15 cellular contexts compared by ENCODE assay signal in genomic region chr10:8981277-8981676, GRCh38.
DNase-seq lines count a peak whose midpoint lies in the region; ATAC-seq lines count a peak whose summit lies in the region.
"Had no signal": no experiment of that assay in that cellular context is flagged by ENCODE, and none has a peak within 500 bp of the region (broad histone marks: within the 10 kb centered on the region; RNA-seq: fewer than 3 reads in every experiment).

No MANE protein-coding gene starts in this region.

- CTCF ChIA-PET in activated CD4-positive, alpha-beta T cell treated with anti-CD3 and anti-CD28 coated beads for 36 hours (lab: Charles Lee): no interaction called here

- peak overlapping the region; percentile 7 for H3K27ac Mint-ChIP-seq in activated CD4-positive, alpha-beta T cell treated with anti-CD3 and anti-CD28 coated beads for 36 hours
- peak overlapping the region; percentile 60 for H3K27ac Mint-ChIP-seq in activated T-cell treated with anti-CD3 and anti-CD28 coated beads, Interleukin-2, amount 50 U/mL, for 24 hours
- peak overlapping the region; percentile 3 for H3K27ac Mint-ChIP-seq in activated T-helper 2 cell treated with anti-CD3 and anti-CD28 coated beads, Interferon-gamma antibody, Interleukin-2, Interleukin-4, amounts not matched to agents 10 μg/mL and 5 μg/mL and 100 μg/mL, durations not matched to agents 14 hours and 24 hours and 36 hours
- H3K27ac Mint-ChIP-seq: B cell; CD4-positive, CD25-positive, alpha-beta regulatory T cell; CD8-positive, alpha-beta T cell had no signal

- POLR2A ChIA-PET in activated CD4-positive, alpha-beta T cell treated with anti-CD3 and anti-CD28 coated beads for 36 hours (lab: Charles Lee): no interaction called here

- H3K4me3 Mint-ChIP-seq in activated CD4-positive, alpha-beta T cell treated with anti-CD3 and anti-CD28 coated beads for 36 hours: no peak overlapping the region
- no peak overlapping the region for H3K4me3 Mint-ChIP-seq in activated T-cell treated with anti-CD3 and anti-CD28 coated beads, Interleukin-2, amount 50 U/mL, for 24 hours
- no peak overlapping the region for H3K4me3 Mint-ChIP-seq in activated T-helper 2 cell treated with anti-CD3 and anti-CD28 coated beads, Interferon-gamma antibody, Interleukin-2, Interleukin-4, amounts not matched to agents 10 μg/mL and 5 μg/mL and 100 μg/mL, durations not matched to agents 14 hours and 24 hours and 36 hours (ENCODE audit: low read depth)
- H3K4me3 Mint-ChIP-seq: B cell; CD4-positive, CD25-positive, alpha-beta regulatory T cell; CD8-positive, alpha-beta T cell had no signal

- intact Hi-C loops in activated CD4-positive, alpha-beta T cell treated with anti-CD3 and anti-CD28 coated beads for 36 hours (cut with DNase I, micrococcal nuclease): no loop called here
- intact Hi-C loops in activated T-helper 2 cell treated with anti-CD3 and anti-CD28 coated beads, Interferon-gamma antibody, Interleukin-2, Interleukin-4, amounts not matched to agents 10 μg/mL and 5 μg/mL and 100 μg/mL, durations not matched to agents 14 hours and 24 hours and 36 hours (cut with micrococcal nuclease): no loop called here

- DNase-seq in activated CD4-positive, alpha-beta T cell treated with anti-CD3 and anti-CD28 coated beads for 36 hours: no peak
- no peak for DNase-seq in activated CD4-positive, alpha-beta T cell treated with anti-CD3 and anti-CD28 coated beads for 48 hours
- no peak for DNase-seq in activated T-cell treated with anti-CD3 and anti-CD28 coated beads, Interleukin-2, amount 50 U/mL, for 24 hours
- DNase-seq in activated T-cell treated with anti-CD3 and anti-CD28 coated beads, Interleukin-2, amount 50 U/mL, for 1 hour: no peak
- no peak for DNase-seq in activated T-helper 2 cell treated with anti-CD3 and anti-CD28 coated beads, Interferon-gamma antibody, Interleukin-2, Interleukin-4, amounts not matched to agents 10 μg/mL and 5 μg/mL and 100 μg/mL, durations not matched to agents 14 hours and 24 hours and 36 hours (ENCODE audit: low spot score)
- DNase-seq: Caco-2; CD4-positive, CD25-positive, alpha-beta regulatory T cell; CD8-positive, alpha-beta T cell; DMS153; DND-41; GM23248; H7; HCEC 1CT had no signal

- H3K36me3 Mint-ChIP-seq in activated CD4-positive, alpha-beta T cell treated with anti-CD3 and anti-CD28 coated beads for 36 hours (ENCODE audit: low read depth): peaks cover 4% of the 10 kb centered on the region
- H3K36me3 Mint-ChIP-seq in activated T-cell treated with anti-CD3 and anti-CD28 coated beads, Interleukin-2, amount 50 U/mL, for 24 hours (ENCODE audit: low read depth): no peaks in the 10 kb centered on the region
- H3K36me3 Mint-ChIP-seq in activated T-helper 2 cell treated with anti-CD3 and anti-CD28 coated beads, Interferon-gamma antibody, Interleukin-2, Interleukin-4, amounts not matched to agents 10 μg/mL and 5 μg/mL and 100 μg/mL, durations not matched to agents 14 hours and 24 hours and 36 hours (ENCODE audit: low read depth): peaks cover 35% of the 10 kb centered on the region
- H3K36me3 Mint-ChIP-seq: CD4-positive, CD25-positive, alpha-beta regulatory T cell; CD8-positive, alpha-beta T cell had no signal

- ATAC-seq in activated CD4-positive, alpha-beta T cell treated with anti-CD3 and anti-CD28 coated beads for 36 hours: peak; percentile 42
- ATAC-seq in GM19324 (IDR thresholded peaks at IDR 0.05; ENCODE audit: low FRiP score, unreplicated experiment): no peak
- ATAC-seq: CD8-positive, alpha-beta T cell had no signal

- peaks cover 3% of the 10 kb centered on the region for H3K9me3 Mint-ChIP-seq in activated CD4-positive, alpha-beta T cell treated with anti-CD3 and anti-CD28 coated beads for 36 hours (ENCODE audit: low read depth)
- peaks cover 4% of the 10 kb centered on the region for H3K9me3 Mint-ChIP-seq in activated T-cell treated with anti-CD3 and anti-CD28 coated beads, Interleukin-2, amount 50 U/mL, for 24 hours
- H3K9me3 Mint-ChIP-seq in activated T-helper 2 cell treated with anti-CD3 and anti-CD28 coated beads, Interferon-gamma antibody, Interleukin-2, Interleukin-4, amounts not matched to agents 10 μg/mL and 5 μg/mL and 100 μg/mL, durations not matched to agents 14 hours and 24 hours and 36 hours: peaks cover 10% of the 10 kb centered on the region
- H3K9me3 Mint-ChIP-seq: CD8-positive, alpha-beta T cell had no signal

- peaks cover 3% of the 10 kb centered on the region for H3K27me3 Mint-ChIP-seq in activated CD4-positive, alpha-beta T cell treated with anti-CD3 and anti-CD28 coated beads for 36 hours
- H3K27me3 Mint-ChIP-seq in activated T-cell treated with anti-CD3 and anti-CD28 coated beads, Interleukin-2, amount 50 U/mL, for 24 hours: peaks cover 3% of the 10 kb centered on the region
- no peaks in the 10 kb centered on the region for H3K27me3 Mint-ChIP-seq in activated T-helper 2 cell treated with anti-CD3 and anti-CD28 coated beads, Interferon-gamma antibody, Interleukin-2, Interleukin-4, amounts not matched to agents 10 μg/mL and 5 μg/mL and 100 μg/mL, durations not matched to agents 14 hours and 24 hours and 36 hours (ENCODE audit: low read depth)
- H3K27me3 Mint-ChIP-seq: B cell; CD4-positive, CD25-positive, alpha-beta regulatory T cell had no signal

- peaks cover 21% of the 10 kb centered on the region for H3K4me1 Mint-ChIP-seq in activated CD4-positive, alpha-beta T cell treated with anti-CD3 and anti-CD28 coated beads for 36 hours
- H3K4me1 Mint-ChIP-seq in activated T-cell treated with anti-CD3 and anti-CD28 coated beads, Interleukin-2, amount 50 U/mL, for 24 hours (ENCODE audit: low read depth): peaks cover 36% of the 10 kb centered on the region
- peaks cover 20% of the 10 kb centered on the region for H3K4me1 Mint-ChIP-seq in activated T-helper 2 cell treated with anti-CD3 and anti-CD28 coated beads, Interferon-gamma antibody, Interleukin-2, Interleukin-4, amounts not matched to agents 10 μg/mL and 5 μg/mL and 100 μg/mL, durations not matched to agents 14 hours and 24 hours and 36 hours (ENCODE audit: low read depth)
- H3K4me1 Mint-ChIP-seq: B cell; CD4-positive, CD25-positive, alpha-beta regulatory T cell had no signal

Comparison
In these comparisons a context has a peak if more than half of its experiments do, and no peak if none do; other contexts are left out.
1. H3K27ac Mint-ChIP-seq: peak in every context shown above with its lines; median percentile 60 in activated T-cell treated with anti-CD3 and anti-CD28 coated beads, Interleukin-2, amount 50 U/mL, for 24 hours; 7 in activated CD4-positive, alpha-beta T cell treated with anti-CD3 and anti-CD28 coated beads for 36 hours; 3 in activated T-helper 2 cell treated with anti-CD3 and anti-CD28 coated beads, Interferon-gamma antibody, Interleukin-2, Interleukin-4, amounts not matched to agents 10 μg/mL and 5 μg/mL and 100 μg/mL, durations not matched to agents 14 hours and 24 hours and 36 hours.